1 cellular context compared by ENCODE assay signal in the genomic region with DNA sequence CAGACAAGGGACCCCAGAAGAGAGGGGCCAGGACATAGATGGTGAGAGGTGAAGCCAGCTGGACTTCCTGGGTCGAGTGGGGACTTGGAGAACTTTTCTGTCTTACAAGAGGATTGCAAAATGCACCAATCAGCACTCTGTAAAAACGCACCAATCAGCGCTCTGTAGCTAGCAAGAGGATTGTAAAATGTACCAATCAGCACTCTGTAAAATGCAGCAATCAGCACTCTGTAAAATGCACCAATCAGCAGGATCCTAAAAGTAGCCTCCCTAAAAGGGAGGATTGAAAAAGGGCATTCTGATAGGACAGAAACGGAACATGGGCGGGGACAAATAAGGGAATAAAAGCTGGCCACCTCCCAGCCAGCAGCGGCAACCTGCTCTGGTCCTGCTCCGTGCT. TPM values are rescaled to one million over a fixed set of nuclear protein-coding genes. Genes with fewer than 3 reads are reported as not detected.
"Had no signal": no experiment of that assay in that cellular context is flagged by ENCODE, and none has a peak within 500 bp of the region (broad histone marks: within the 10 kb centered on the region; RNA-seq: fewer than 3 reads in every experiment).

No MANE protein-coding gene starts in this region.

RNA-seq across cellular contexts. Expression of gene BARX1, which starts 15.6 kb away (rescaled TPM):
- total RNA-seq: HT-29 had no signal
